Comparison of ENCODE assay signal across 11 cellular contexts in the genomic region with DNA sequence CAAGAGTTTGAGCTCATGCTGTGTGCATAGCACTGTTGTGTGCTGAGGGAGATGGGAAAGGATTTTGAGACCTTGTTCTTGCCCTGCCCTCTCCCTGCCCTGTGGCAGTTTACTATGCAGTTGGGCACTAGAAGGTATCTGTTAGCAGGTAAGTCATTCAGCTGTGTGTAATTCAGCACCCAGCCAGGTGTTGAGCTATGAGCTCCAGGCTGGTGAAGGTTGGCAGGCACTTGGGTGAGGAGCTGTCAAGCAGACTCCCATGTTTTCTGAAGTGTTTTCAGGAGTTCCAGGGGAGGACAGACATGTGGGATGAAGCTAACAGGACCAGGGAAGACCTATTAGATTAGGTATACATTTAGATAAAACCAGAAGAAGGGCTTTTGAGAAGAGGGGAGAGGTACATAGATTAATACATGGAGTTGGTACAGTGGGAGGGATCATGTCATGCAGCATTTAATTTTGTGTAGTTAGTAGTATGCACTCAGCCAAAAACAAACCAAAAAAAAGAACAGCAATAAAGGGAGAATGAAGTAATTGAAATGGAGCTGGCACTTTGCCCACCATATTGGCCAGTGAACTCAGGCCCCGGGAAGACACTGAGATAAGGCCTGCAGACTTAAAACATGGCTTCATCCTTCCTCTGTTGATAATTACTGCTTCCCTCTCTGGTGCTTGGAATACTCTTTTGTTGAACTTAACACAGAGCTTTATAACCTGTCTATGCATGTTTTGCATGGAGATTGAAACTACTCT. TPM values are rescaled to one million over a fixed set of nuclear protein-coding genes. Genes with fewer than 3 reads are reported as not detected.
DNase-seq lines count a peak whose midpoint lies in the region; ATAC-seq and TF ChIP-seq lines count a peak whose summit lies in the region.
"Had no signal": no experiment of that assay in that cellular context is flagged by ENCODE, and none has a peak within 500 bp of the region (broad histone marks: within the 10 kb centered on the region; RNA-seq: fewer than 3 reads in every experiment).

No MANE protein-coding gene starts in this region.

- peaks cover 28 to 54% (median 52%) of the 10 kb centered on the region in 4 donors for H3K4me1 Mint-ChIP-seq in naive thymus-derived CD8-positive, alpha-beta T cell

- peaks cover 44% of the 10 kb centered on the region for H3K79me1 ChIP-seq in mesendoderm (ENCODE audit: low read length)

- H3K4me3 Mint-ChIP-seq in naive thymus-derived CD8-positive, alpha-beta T cell, result no peak overlapping the region
- H3K4me3 Mint-ChIP-seq: activated naive CD8-positive, alpha-beta T cell treated with anti-CD3 and anti-CD28 coated beads, Interleukin-2, amount 10 ng/mL, durations not matched to agents 7 days and 5 days; memory B cell; T-cell had no signal

- H4K5ac ChIP-seq in mesendoderm (ENCODE audit: low read length), result no peak overlapping the region

- no peak overlapping the region for H2BK120ac ChIP-seq in mesendoderm (ENCODE audit: low read depth, low read length)

- no peak overlapping the region for H3K4ac ChIP-seq in mesendoderm (ENCODE audit: low read depth, low read length)

- H3K36me3 Mint-ChIP-seq in naive thymus-derived CD8-positive, alpha-beta T cell, result peaks cover 0 to 5% (median 0%) of the 10 kb centered on the region in 3 donors

- TF ChIP-seq CTCF in AG04450 (IDR thresholded peaks at IDR 0.05; ENCODE audit: low read depth, low read length) (no peak), coronary artery (IDR thresholded peaks at IDR 0.05) (no peak), dorsolateral prefrontal cortex (IDR thresholded peaks at IDR 0.05 in 54 of 56, conservative IDR thresholded peaks at IDR 0.05 in 2 of 56; ENCODE audit: low read depth in 1 of 56, partially characterized antibody in 56 of 56) (no peak)

- no peaks in the 10 kb centered on the region for H3K27me3 Mint-ChIP-seq in naive thymus-derived CD8-positive, alpha-beta T cell
- H3K27me3 Mint-ChIP-seq: memory B cell, T-cell had no signal

- H2BK15ac ChIP-seq in mesendoderm (replicated peaks; ENCODE audit: low read depth), result no peak overlapping the region

- H3K27ac Mint-ChIP-seq in naive thymus-derived CD8-positive, alpha-beta T cell, result no peak overlapping the region
- H3K27ac Mint-ChIP-seq: activated naive CD8-positive, alpha-beta T cell treated with anti-CD3 and anti-CD28 coated beads, Interleukin-2, amount 10 ng/mL, durations not matched to agents 7 days and 5 days; memory B cell; T-cell had no signal

- H2AK5ac ChIP-seq in mesendoderm (ENCODE audit: low read length), result no peak overlapping the region

- no peak overlapping the region for H3K18ac ChIP-seq in mesendoderm (ENCODE audit: low read length)

- peaks cover 28% of the 10 kb centered on the region for H3K4me1 ChIP-seq in mesendoderm (ENCODE audit: control insufficient read depth, low read depth, low read length)

- H3K4me3 ChIP-seq in AG04450 (ENCODE audit: low read depth, low read length) (peak overlapping the region; percentile 96), coronary artery (peak overlapping the region; percentile 89), mesendoderm (ENCODE audit: low read length) (no peak overlapping the region), dorsolateral prefrontal cortex (peak overlapping the region in 16 of 59 donors; percentile 3 to 94 (median 88))

- H3K23ac ChIP-seq in mesendoderm (ENCODE audit: low read length), result no peak overlapping the region

- H3K9me3 ChIP-seq in AG04450 (ENCODE audit: control insufficient read depth, insufficient read depth, low read length), result no peaks in the 10 kb centered on the region; the same call in 1 of the 2 replicates

- H3K4me2 ChIP-seq in mesendoderm (ENCODE audit: low read length), result peak overlapping the region; percentile 84

- no peak overlapping the region for H2BK5ac ChIP-seq in mesendoderm (ENCODE audit: low read length)

- no peak for ATAC-seq in activated CD4-positive, CD25-positive, alpha-beta regulatory T cell treated with anti-CD3 and anti-CD28 coated beads, Interleukin-2, amount 50 U/mL, for 24 hours
- no peak for ATAC-seq in naive thymus-derived CD8-positive, alpha-beta T cell
- ATAC-seq in HG02970 (IDR thresholded peaks at IDR 0.05; ENCODE audit: low FRiP score, unreplicated experiment), result no peak
- ATAC-seq: T-cell had no signal

- H3K27ac ChIP-seq in AG04450 (ENCODE audit: low read depth, low read length), result peak overlapping the region; percentile 79
- peak overlapping the region; percentile 83 to 98 for H3K27ac ChIP-seq in coronary artery
- H3K27ac ChIP-seq in mesendoderm (ENCODE audit: low read depth, low read length), result no peak overlapping the region
- H3K27ac ChIP-seq in dorsolateral prefrontal cortex, result peak overlapping the region in 7 of 59 donors; percentile 43 to 93 (median 84)

- H4K8ac ChIP-seq in mesendoderm (ENCODE audit: low read depth, low read length), result no peak overlapping the region

- CTCF ChIA-PET in AG04450 (lab: Charles Lee), result interaction anchor here (0.6 to 1.8 kb wide), 5 partner anchors 52 to 421 kb away, joined by 3 to 7 read pairs (median 4); no protein-coding TSS in a partner anchor

- intact Hi-C loops in dorsolateral prefrontal cortex (cut with DNase I), result no loop called here

- POLR2A ChIA-PET in AG04450 (lab: Yijun Ruan, JAX), result interaction anchor here (0.7 to 1.3 kb wide), 4 partner anchors 23 to 69 kb away, joined by 3 to 4 read pairs (median 3); no protein-coding TSS in a partner anchor
- POLR2A ChIA-PET in naive thymus-derived CD8-positive, alpha-beta T cell (lab: Charles Lee), result no interaction called here

- no CpG with 5 or more reads among the region's 1 CpG for WGBS in mesendoderm (ENCODE audit: extremely low coverage, insufficient coverage, low lambda C conversion rate)

- H3K9me3 Mint-ChIP-seq in naive thymus-derived CD8-positive, alpha-beta T cell, result peaks cover 0 to 3% (median 0%) of the 10 kb centered on the region in 9 donors
- H3K9me3 Mint-ChIP-seq: memory B cell, T-cell had no signal

- no peak for DNase-seq in AG04450 (ENCODE audit: low read depth, low spot score)
- DNase-seq in NCI-H345 (lab: John Stamatoyannopoulos, UW), result peak; percentile 71
- DNase-seq in coronary artery (ENCODE audit: low spot score), result no peak
- DNase-seq in mesendoderm, result no peak
- DNase-seq in dorsolateral prefrontal cortex, result no peak
- DNase-seq in naive thymus-derived CD8-positive, alpha-beta T cell, result no peak
- DNase-seq: activated naive CD8-positive, alpha-beta T cell treated with anti-CD3 and anti-CD28 coated beads, Interleukin-2, amount 10 ng/mL, durations not matched to agents 7 days and 5 days; T-cell had no signal

- peaks cover 72% of the 10 kb centered on the region for H3K79me2 ChIP-seq in mesendoderm (ENCODE audit: control insufficient read depth, insufficient read depth, low read length)

- H3K27me3 ChIP-seq in AG04450 (ENCODE audit: control insufficient read depth, insufficient read depth, low read length) (no peaks in the 10 kb centered on the region), mesendoderm (ENCODE audit: insufficient read depth, low read length, poor library complexity) (no peaks in the 10 kb centered on the region), dorsolateral prefrontal cortex (no peaks in the 10 kb centered on the region)

- peak overlapping the region; percentile 22 for H3K56ac ChIP-seq in mesendoderm (ENCODE audit: low read length)

- peak overlapping the region; percentile 6 for H3K9ac ChIP-seq in mesendoderm (ENCODE audit: low read length)

- no peaks in the 10 kb centered on the region for H3K36me3 ChIP-seq in mesendoderm (ENCODE audit: control insufficient read depth, insufficient read depth, low read length)

RNA-seq across cellular contexts. Expression of a gene that starts 2.9 kb away (rescaled TPM):
- 51.2 and 52.9 TPM in 2 replicates for polyA plus RNA-seq in AG04450 (2011; rRNA removed)
- 63.7 and 65.5 TPM in 2 replicates for polyA minus RNA-seq in AG04450 (2011; rRNA and poly(A)+ RNA removed)
- 20.9 TPM for polyA plus RNA-seq in mesendoderm (2013, experiment 1 of 2)
- polyA plus RNA-seq in mesendoderm (2013, experiment 2 of 2), result 20.6 TPM
- total RNA-seq in dorsolateral prefrontal cortex, result 10 to 100 TPM in 118 of 120 experiments, 1 to 10 TPM in 2; 9.8 to 39.2 (median 22.1) TPM
- 1 to 10 TPM; 6.2 to 6.4 TPM for total RNA-seq in naive thymus-derived CD8-positive, alpha-beta T cell
- polyA plus RNA-seq in naive thymus-derived CD8-positive, alpha-beta T cell, result 1 to 10 TPM; 4.6 to 8.7 (median 7.8) TPM
